Comparison of ENCODE assay signal across 1 cellular context in the genomic region with DNA sequence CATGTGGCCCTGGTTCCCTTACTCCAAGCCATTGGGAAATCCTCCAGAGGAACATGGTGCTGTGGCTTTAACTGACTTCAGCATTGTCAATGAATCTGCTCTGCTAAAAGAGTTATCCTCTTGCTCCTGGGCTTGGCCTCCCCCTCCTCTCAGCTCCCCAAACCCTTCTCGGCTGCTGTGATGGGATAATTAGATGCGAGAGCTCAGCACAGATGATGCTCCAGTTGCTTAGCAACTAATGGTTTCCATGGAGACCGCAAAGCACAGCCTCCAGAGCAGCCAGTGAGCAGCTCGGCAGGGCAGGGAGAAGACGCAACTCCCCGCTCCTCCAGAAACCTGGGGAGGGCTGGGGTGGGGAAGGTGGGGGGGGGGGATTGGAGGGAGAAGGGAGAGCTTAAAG.
TF ChIP-seq lines count a peak whose summit lies in the region.

No MANE protein-coding gene starts in this region.

TF ChIP-seq in GM23338, 12 proteins besides CTCF, POLR2A, EP300 and RAD21 (continued from another document):
- no peak for TF ChIP-seq POLR2AphosphoS5 (IDR thresholded peaks at IDR 0.05; ENCODE audit: low read depth)
- TF ChIP-seq ZNF114 (CRISPR knock-in tag; IDR thresholded peaks at IDR 0.05) = no peak
